In the genomic region with DNA sequence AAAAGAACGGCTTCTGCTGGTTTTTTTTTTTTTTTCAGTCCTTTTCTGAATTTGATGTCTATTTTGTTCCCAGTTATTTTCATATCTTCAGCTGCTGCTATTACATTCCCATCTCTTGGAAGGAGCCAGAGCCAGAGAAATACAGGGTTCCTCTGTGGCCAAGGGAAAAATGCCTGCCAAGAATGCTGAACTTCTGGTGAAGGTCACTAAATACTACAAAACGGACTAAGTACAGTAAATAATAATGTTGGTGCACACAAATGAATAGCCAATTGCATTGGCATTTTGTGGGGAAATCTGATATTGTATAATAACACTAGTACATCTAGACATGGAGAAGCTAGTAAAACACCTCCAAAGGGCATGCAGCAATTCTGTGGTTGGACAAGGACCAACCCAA, we compare ENCODE assay signal across 16 cellular contexts. TPM values are rescaled to one million over a fixed set of nuclear protein-coding genes. Genes with fewer than 3 reads are reported as not detected.
DNase-seq lines count a peak whose midpoint lies in the region; TF ChIP-seq lines count a peak whose summit lies in the region.
"Had no signal": no experiment of that assay in that cellular context is flagged by ENCODE, and none has a peak within 500 bp of the region (broad histone marks: within the 10 kb centered on the region; RNA-seq: fewer than 3 reads in every experiment).

No MANE protein-coding gene starts in this region.

- H3K27me3 Mint-ChIP-seq in endothelial cell (ENCODE audit: unreplicated experiment) = no peaks in the 10 kb centered on the region
- peaks cover 3% of the 10 kb centered on the region for H3K27me3 Mint-ChIP-seq in activated CD4-positive, alpha-beta memory T cell treated with anti-CD3 and anti-CD28 coated beads for 36 hours
- H3K27me3 Mint-ChIP-seq: IgD-negative memory B cell had no signal

- POLR2A ChIA-PET in activated CD4-positive, alpha-beta memory T cell treated with anti-CD3 and anti-CD28 coated beads for 36 hours (lab: Charles Lee) = no interaction called here

- CTCF ChIA-PET in activated CD4-positive, alpha-beta memory T cell treated with anti-CD3 and anti-CD28 coated beads for 36 hours (lab: Charles Lee) = interaction anchor here (0.5 kb wide), 1 partner anchor 20 kb away, joined by 3 read pairs; no protein-coding TSS in a partner anchor

- TF ChIP-seq CTCF in endothelial cell (IDR thresholded peaks at IDR 0.05; ENCODE audit: unreplicated experiment) = no peak

- no peaks in the 10 kb centered on the region for H3K9me3 ChIP-seq in effector memory CD4-positive, alpha-beta T cell (ENCODE audit: control insufficient read depth, low read length)
- H3K9me3 ChIP-seq: colonic mucosa, spleen had no signal

- no peaks in the 10 kb centered on the region for H3K36me3 ChIP-seq in effector memory CD4-positive, alpha-beta T cell (ENCODE audit: control insufficient read depth, insufficient read depth, low read length)
- H3K36me3 ChIP-seq: colonic mucosa, spleen had no signal

- H3K27ac ChIP-seq in effector memory CD4-positive, alpha-beta T cell (ENCODE audit: insufficient read depth, low read length, poor library complexity, severe bottlenecking) = no peak overlapping the region
- H3K27ac ChIP-seq: colonic mucosa, spleen had no signal

- no peaks in the 10 kb centered on the region for H3K36me3 Mint-ChIP-seq in endothelial cell (ENCODE audit: low read depth, unreplicated experiment)
- no peaks in the 10 kb centered on the region for H3K36me3 Mint-ChIP-seq in activated CD4-positive, alpha-beta memory T cell treated with anti-CD3 and anti-CD28 coated beads for 36 hours
- H3K36me3 Mint-ChIP-seq: activated CD8-positive, alpha-beta memory T cell treated with anti-CD3 and anti-CD28 coated beads, Interleukin-2, amount 10 ng/mL, durations not matched to agents 7 days and 5 days; natural killer cell treated with Interleukin-12 subunit alpha and Interleukin-12 subunit beta and Interleukin-15 and Interleukin-18, amount 100 ng/mL, for 72 hours had no signal

- H3K27ac Mint-ChIP-seq in endothelial cell (ENCODE audit: unreplicated experiment) = no peak overlapping the region
- H3K27ac Mint-ChIP-seq in activated CD4-positive, alpha-beta memory T cell treated with anti-CD3 and anti-CD28 coated beads for 36 hours = no peak overlapping the region
- H3K27ac Mint-ChIP-seq: activated CD8-positive, alpha-beta memory T cell treated with anti-CD3 and anti-CD28 coated beads, Interleukin-2, amount 10 ng/mL, durations not matched to agents 7 days and 5 days; IgD-negative memory B cell; natural killer cell treated with Interleukin-12 subunit alpha and Interleukin-12 subunit beta and Interleukin-15 and Interleukin-18, amount 100 ng/mL, for 72 hours had no signal

- H3K27me3 ChIP-seq in effector memory CD4-positive, alpha-beta T cell (replicated peaks; ENCODE audit: control insufficient read depth, insufficient read depth, low read length, poor library complexity, severe bottlenecking) = no peaks in the 10 kb centered on the region
- H3K27me3 ChIP-seq: colonic mucosa, spleen had no signal

- intact Hi-C loops in activated CD4-positive, alpha-beta memory T cell treated with anti-CD3 and anti-CD28 coated beads for 36 hours (cut with micrococcal nuclease) = no loop called here

- H3K4me3 Mint-ChIP-seq in endothelial cell (ENCODE audit: unreplicated experiment) = no peak overlapping the region
- H3K4me3 Mint-ChIP-seq in activated CD4-positive, alpha-beta memory T cell treated with anti-CD3 and anti-CD28 coated beads for 36 hours = no peak overlapping the region
- H3K4me3 Mint-ChIP-seq: activated CD8-positive, alpha-beta memory T cell treated with anti-CD3 and anti-CD28 coated beads, Interleukin-2, amount 10 ng/mL, durations not matched to agents 7 days and 5 days; IgD-negative memory B cell; natural killer cell treated with Interleukin-12 subunit alpha and Interleukin-12 subunit beta and Interleukin-15 and Interleukin-18, amount 100 ng/mL, for 72 hours had no signal

- no peaks in the 10 kb centered on the region for H3K9me3 Mint-ChIP-seq in endothelial cell (ENCODE audit: unreplicated experiment)
- H3K9me3 Mint-ChIP-seq in activated CD4-positive, alpha-beta memory T cell treated with anti-CD3 and anti-CD28 coated beads for 36 hours = no peaks in the 10 kb centered on the region
- H3K9me3 Mint-ChIP-seq: natural killer cell treated with Interleukin-12 subunit alpha and Interleukin-12 subunit beta and Interleukin-15 and Interleukin-18, amount 100 ng/mL, for 72 hours had no signal

- no peaks in the 10 kb centered on the region for H3K4me1 Mint-ChIP-seq in endothelial cell (ENCODE audit: unreplicated experiment)
- no peaks in the 10 kb centered on the region for H3K4me1 Mint-ChIP-seq in activated CD4-positive, alpha-beta memory T cell treated with anti-CD3 and anti-CD28 coated beads for 36 hours (ENCODE audit: low read depth)
- H3K4me1 Mint-ChIP-seq: activated CD8-positive, alpha-beta memory T cell treated with anti-CD3 and anti-CD28 coated beads, Interleukin-2, amount 10 ng/mL, durations not matched to agents 7 days and 5 days; IgD-negative memory B cell had no signal

- no peak overlapping the region for H3K4me3 ChIP-seq in effector memory CD4-positive, alpha-beta T cell (ENCODE audit: insufficient read depth, low read depth, low read length, poor library complexity, severe bottlenecking)
- H3K4me3 ChIP-seq: colonic mucosa, spleen had no signal

- H3K4me1 ChIP-seq in effector memory CD4-positive, alpha-beta T cell (ENCODE audit: control insufficient read depth, insufficient read depth, low read length, poor library complexity, severe bottlenecking) = no peaks in the 10 kb centered on the region
- H3K4me1 ChIP-seq: colonic mucosa, spleen had no signal

- DNase-seq in M059J (ENCODE audit: low read depth) (peak; percentile 33), dedifferentiated amniotic fluid mesenchymal stem cell (ENCODE audit: extremely low spot score) (peak; percentile 70), mucosa of gallbladder (ENCODE audit: low spot score) (peak; percentile 31), ureter (ENCODE audit: low spot score) (peak; percentile 59), endothelial cell (ENCODE audit: low spot score) (no peak), globus pallidus (ENCODE audit: low spot score) (no peak)
- DNase-seq in activated CD4-positive, alpha-beta memory T cell treated with anti-CD3 and anti-CD28 coated beads for 36 hours = no peak
- DNase-seq in effector memory CD4-positive, alpha-beta T cell = no peak
- DNase-seq: activated CD8-positive, alpha-beta memory T cell treated with anti-CD3 and anti-CD28 coated beads, Interleukin-2, amount 10 ng/mL, durations not matched to agents 7 days and 5 days; activated naive CD4-positive, alpha-beta T cell; colonic mucosa; foreskin melanocyte; NCI-H1930; spleen had no signal

RNA-seq across cellular contexts. Expression of gene ZEB1, which starts 56.3 kb away (rescaled TPM):
- 14.4 and 17.6 TPM in 2 replicates for total RNA-seq in M059J (2014; rRNA removed; shearing (Covaris generic))
- total RNA-seq in mucosa of gallbladder (52.5 TPM), ureter (58.3 TPM), endothelial cell (ENCODE audit: unreplicated experiment) (76.6 TPM)
- total RNA-seq in activated CD4-positive, alpha-beta memory T cell treated with anti-CD3 and anti-CD28 coated beads for 36 hours = 10 to 100 TPM; 33.9 to 37.8 TPM

Comparison
In these comparisons a context has a peak if more than half of its experiments do, and no peak if none do; other contexts are left out.
1. DNase-seq: peak in M059J (single experiment), dedifferentiated amniotic fluid mesenchymal stem cell (single experiment), mucosa of gallbladder (single experiment) and ureter (single experiment); none in endothelial cell (single experiment), activated CD4-positive, alpha-beta memory T cell treated with anti-CD3 and anti-CD28 coated beads for 36 hours (single experiment), globus pallidus (single experiment) and effector memory CD4-positive, alpha-beta T cell (0 of 3).